In genomic region chr13:113040597-113041292, GRCh38 we compare ENCODE assay signal across 15 cellular contexts.
"Had no signal": no experiment of that assay in that cellular context is flagged by ENCODE, and none has a peak within 500 bp of the region (broad histone marks: within the 10 kb centered on the region; RNA-seq: fewer than 3 reads in every experiment).

No MANE protein-coding gene starts in this region.

- DNase-seq: activated naive CD4-positive, alpha-beta T cell treated with anti-CD3 and anti-CD28 coated beads, Interleukin-2, amount 10 ng/mL, durations not matched to agents 7 days and 5 days; brain microvascular endothelial cell; foreskin keratinocyte; islet precursor cell; left ventricle myocardium superior; right lobe of liver; SJCRH30; stimulated activated CD4-positive, alpha-beta T cell treated with anti-CD3 and anti-CD28 coated beads, Interleukin-2, amount 100 ng/mL, for 48 hours; stimulated activated CD8-positive, alpha-beta memory T cell treated with anti-CD3 and anti-CD28 coated beads, Interleukin-4, amount 100 ng/mL, for 48 hours; stimulated activated naive CD8-positive, alpha-beta T cell treated with anti-CD3 and anti-CD28 coated beads, Interleukin-15, Interleukin-2, amounts not matched to agents 100 U/mL and 50 U/mL, for 24 hours; thyroid gland had no signal

- H3K27ac ChIP-seq: brain microvascular endothelial cell, foreskin keratinocyte, heart left ventricle, neutrophil, right lobe of liver, SJCRH30, thyroid gland had no signal

- H3K36me3 ChIP-seq: brain microvascular endothelial cell, neutrophil, right lobe of liver, SJCRH30 had no signal

- H3K4me1 ChIP-seq: foreskin keratinocyte, right lobe of liver, SJCRH30, thyroid gland had no signal

- ATAC-seq: activated CD4-positive, CD25-positive, alpha-beta regulatory T cell treated with anti-CD3 and anti-CD28 coated beads, Interleukin-2, amount 50 U/mL, for 24 hours; esophagus mucosa; foreskin keratinocyte; left ventricle myocardium superior; right lobe of liver; stimulated activated naive CD8-positive, alpha-beta T cell treated with anti-CD3 and anti-CD28 coated beads, Interleukin-15, Interleukin-2, amounts not matched to agents 100 U/mL and 50 U/mL, for 24 hours had no signal

- H3K4me3 ChIP-seq: heart left ventricle, right lobe of liver, SJCRH30, thyroid gland had no signal

- H3K9me3 ChIP-seq: neutrophil, right lobe of liver, SJCRH30, thyroid gland had no signal

- H3K27me3 ChIP-seq: foreskin keratinocyte, heart left ventricle, right lobe of liver, SJCRH30, thyroid gland had no signal
